1 cellular context compared by ENCODE assay signal in genomic region chr3:122635789-122636188, GRCh38.
TF ChIP-seq lines count a peak whose summit lies in the region.

No MANE protein-coding gene starts in this region.

TF ChIP-seq in GM23338, 12 proteins besides CTCF, POLR2A, EP300 and RAD21:
- TF ChIP-seq CREB1 (CRISPR knock-in tag; IDR thresholded peaks at IDR 0.05; ENCODE audit: low read depth) = no peak
- TF ChIP-seq, protein P1, sequence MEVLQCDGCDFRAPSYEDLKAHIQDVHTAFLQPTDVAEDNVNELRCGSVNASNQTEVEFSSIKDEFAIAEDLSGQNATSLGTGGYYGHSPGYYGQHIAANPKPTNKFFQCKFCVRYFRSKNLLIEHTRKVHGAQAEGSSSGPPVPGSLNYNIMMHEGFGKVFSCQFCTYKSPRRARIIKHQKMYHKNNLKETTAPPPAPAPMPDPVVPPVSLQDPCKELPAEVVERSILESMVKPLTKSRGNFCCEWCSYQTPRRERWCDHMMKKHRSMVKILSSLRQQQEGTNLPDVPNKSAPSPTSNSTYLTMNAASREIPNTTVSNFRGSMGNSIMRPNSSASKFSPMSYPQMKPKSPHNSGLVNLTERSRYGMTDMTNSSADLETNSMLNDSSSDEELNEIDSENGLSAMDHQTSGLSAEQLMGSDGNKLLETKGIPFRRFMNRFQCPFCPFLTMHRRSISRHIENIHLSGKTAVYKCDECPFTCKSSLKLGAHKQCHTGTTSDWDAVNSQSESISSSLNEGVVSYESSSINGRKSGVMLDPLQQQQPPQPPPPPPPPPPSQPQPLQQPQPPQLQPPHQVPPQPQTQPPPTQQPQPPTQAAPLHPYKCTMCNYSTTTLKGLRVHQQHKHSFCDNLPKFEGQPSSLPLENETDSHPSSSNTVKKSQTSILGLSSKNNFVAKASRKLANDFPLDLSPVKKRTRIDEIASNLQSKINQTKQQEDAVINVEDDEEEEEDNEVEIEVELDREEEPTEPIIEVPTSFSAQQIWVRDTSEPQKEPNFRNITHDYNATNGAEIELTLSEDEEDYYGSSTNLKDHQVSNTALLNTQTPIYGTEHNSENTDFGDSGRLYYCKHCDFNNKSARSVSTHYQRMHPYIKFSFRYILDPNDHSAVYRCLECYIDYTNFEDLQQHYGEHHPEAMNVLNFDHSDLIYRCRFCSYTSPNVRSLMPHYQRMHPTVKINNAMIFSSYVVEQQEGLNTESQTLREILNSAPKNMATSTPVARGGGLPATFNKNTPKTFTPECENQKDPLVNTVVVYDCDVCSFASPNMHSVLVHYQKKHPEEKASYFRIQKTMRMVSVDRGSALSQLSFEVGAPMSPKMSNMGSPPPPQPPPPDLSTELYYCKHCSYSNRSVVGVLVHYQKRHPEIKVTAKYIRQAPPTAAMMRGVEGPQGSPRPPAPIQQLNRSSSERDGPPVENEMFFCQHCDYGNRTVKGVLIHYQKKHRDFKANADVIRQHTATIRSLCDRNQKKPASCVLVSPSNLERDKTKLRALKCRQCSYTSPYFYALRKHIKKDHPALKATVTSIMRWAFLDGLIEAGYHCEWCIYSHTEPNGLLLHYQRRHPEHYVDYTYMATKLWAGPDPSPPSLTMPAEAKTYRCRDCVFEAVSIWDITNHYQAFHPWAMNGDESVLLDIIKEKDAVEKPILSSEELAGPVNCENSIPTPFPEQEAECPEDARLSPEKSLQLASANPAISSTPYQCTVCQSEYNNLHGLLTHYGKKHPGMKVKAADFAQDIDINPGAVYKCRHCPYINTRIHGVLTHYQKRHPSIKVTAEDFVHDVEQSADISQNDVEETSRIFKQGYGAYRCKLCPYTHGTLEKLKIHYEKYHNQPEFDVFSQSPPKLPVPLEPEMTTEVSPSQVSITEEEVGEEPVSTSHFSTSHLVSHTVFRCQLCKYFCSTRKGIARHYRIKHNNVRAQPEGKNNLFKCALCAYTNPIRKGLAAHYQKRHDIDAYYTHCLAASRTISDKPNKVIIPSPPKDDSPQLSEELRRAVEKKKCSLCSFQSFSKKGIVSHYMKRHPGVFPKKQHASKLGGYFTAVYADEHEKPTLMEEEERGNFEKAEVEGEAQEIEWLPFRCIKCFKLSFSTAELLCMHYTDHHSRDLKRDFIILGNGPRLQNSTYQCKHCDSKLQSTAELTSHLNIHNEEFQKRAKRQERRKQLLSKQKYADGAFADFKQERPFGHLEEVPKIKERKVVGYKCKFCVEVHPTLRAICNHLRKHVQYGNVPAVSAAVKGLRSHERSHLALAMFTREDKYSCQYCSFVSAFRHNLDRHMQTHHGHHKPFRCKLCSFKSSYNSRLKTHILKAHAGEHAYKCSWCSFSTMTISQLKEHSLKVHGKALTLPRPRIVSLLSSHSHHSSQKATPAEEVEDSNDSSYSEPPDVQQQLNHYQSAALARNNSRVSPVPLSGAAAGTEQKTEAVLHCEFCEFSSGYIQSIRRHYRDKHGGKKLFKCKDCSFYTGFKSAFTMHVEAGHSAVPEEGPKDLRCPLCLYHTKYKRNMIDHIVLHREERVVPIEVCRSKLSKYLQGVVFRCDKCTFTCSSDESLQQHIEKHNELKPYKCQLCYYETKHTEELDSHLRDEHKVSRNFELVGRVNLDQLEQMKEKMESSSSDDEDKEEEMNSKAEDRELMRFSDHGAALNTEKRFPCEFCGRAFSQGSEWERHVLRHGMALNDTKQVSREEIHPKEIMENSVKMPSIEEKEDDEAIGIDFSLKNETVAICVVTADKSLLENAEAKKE (CRISPR knock-in tag; IDR thresholded peaks at IDR 0.05) = no peak
- TF ChIP-seq ZNF331 (CRISPR knock-in tag; IDR thresholded peaks at IDR 0.05; ENCODE audit: low read depth) = no peak
- TF ChIP-seq EZH2 (IDR thresholded peaks at IDR 0.05; ENCODE audit: low read depth, unreplicated experiment) = no peak
- TF ChIP-seq, protein P2, sequence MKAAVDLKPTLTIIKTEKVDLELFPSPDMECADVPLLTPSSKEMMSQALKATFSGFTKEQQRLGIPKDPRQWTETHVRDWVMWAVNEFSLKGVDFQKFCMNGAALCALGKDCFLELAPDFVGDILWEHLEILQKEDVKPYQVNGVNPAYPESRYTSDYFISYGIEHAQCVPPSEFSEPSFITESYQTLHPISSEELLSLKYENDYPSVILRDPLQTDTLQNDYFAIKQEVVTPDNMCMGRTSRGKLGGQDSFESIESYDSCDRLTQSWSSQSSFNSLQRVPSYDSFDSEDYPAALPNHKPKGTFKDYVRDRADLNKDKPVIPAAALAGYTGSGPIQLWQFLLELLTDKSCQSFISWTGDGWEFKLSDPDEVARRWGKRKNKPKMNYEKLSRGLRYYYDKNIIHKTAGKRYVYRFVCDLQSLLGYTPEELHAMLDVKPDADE (IDR thresholded peaks at IDR 0.05) = no peak
- TF ChIP-seq EZH2phosphoT487 (IDR thresholded peaks at IDR 0.05; ENCODE audit: unreplicated experiment) = no peak
- TF ChIP-seq POLR2AphosphoS5 (IDR thresholded peaks at IDR 0.05; ENCODE audit: low read depth) = no peak
- no peak for TF ChIP-seq NANOG (IDR thresholded peaks at IDR 0.05; ENCODE audit: borderline replicate concordance)
- no peak for TF ChIP-seq REST (IDR thresholded peaks at IDR 0.05; ENCODE audit: unreplicated experiment)
- TF ChIP-seq STAT1 (IDR thresholded peaks at IDR 0.05; ENCODE audit: unreplicated experiment) = no peak
- no peak for TF ChIP-seq JUNB (IDR thresholded peaks at IDR 0.05; ENCODE audit: unreplicated experiment)
- no peak for TF ChIP-seq ZNF114 (CRISPR knock-in tag; IDR thresholded peaks at IDR 0.05)
